Comparison of ENCODE assay signal across 8 cellular contexts in the genomic region with DNA sequence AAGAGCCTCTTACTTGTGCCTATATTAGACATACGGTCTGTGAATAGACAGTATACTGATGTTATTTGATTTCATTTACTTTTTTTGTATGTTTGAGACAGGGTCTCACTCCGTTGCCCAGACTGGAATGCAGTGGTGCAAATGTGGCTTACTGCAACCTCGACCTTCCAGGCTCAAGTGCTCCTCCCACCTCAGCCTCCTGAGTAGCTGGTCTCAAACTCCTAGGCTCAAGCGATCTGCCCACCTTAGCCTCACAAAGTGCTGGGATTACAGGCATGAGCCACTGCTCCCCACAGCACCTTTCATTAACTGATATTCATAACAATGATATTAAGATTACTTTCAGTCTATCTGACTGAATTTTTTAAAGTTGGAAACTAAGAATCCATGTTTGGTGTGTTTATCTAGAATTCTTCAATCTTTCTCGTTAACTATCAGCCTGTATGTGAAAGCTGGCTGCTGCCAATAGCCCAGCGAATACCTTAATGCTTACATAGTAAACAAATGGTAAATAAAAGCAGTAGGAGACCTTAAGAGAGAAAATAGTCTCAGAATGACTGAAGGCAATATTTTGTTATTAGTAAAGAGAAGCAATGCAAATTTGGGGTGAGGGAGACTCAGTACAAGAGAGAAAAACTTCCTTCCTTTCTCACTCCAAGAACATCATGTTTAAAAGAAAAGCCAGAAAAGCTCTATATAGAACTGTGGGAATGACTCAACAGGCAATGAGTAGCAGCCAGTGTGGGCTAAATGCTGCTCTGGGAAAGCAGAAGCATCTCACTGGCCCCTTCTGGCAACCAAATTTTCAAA.
DNase-seq lines count a peak whose midpoint lies in the region; ATAC-seq and TF ChIP-seq lines count a peak whose summit lies in the region.

No MANE protein-coding gene starts in this region.

- peaks cover 11% of the 10 kb centered on the region for H3K79me1 ChIP-seq in trophoblast cell (ENCODE audit: low read length)

- no peak overlapping the region for H2BK5ac ChIP-seq in trophoblast cell (ENCODE audit: low read depth, low read length, poor library complexity)

- H3K27ac Mint-ChIP-seq in activated naive CD4-positive, alpha-beta T cell treated with anti-CD3 and anti-CD28 coated beads, Interleukin-2, amount 50 U/mL, for 24 hours = peak overlapping the region; percentile 94

- H3K9ac ChIP-seq in SK-N-SH (peak overlapping the region; percentile 56; the same call in 1 of the 2 replicates), trophoblast cell (ENCODE audit: low read length) (no peak overlapping the region)

- CTCF ChIA-PET in SK-N-SH (lab: Yijun Ruan, JAX) = interaction anchor here (1.1 to 3.7 kb wide), 3 partner anchors 10 to 111 kb away, joined by 3 to 12 read pairs (median 3); no protein-coding TSS in a partner anchor

- H3K4ac ChIP-seq in trophoblast cell (ENCODE audit: low read depth, low read length) = no peak overlapping the region

- peaks cover 61% of the 10 kb centered on the region for H3K4me1 Mint-ChIP-seq in activated naive CD4-positive, alpha-beta T cell treated with anti-CD3 and anti-CD28 coated beads, Interleukin-2, amount 50 U/mL, for 24 hours

- H3K4me2 ChIP-seq in SK-N-SH = peak overlapping the region; percentile 55
- peak overlapping the region; percentile 23 for H3K4me2 ChIP-seq in trophoblast cell (ENCODE audit: low read length)

- H3K4me3 Mint-ChIP-seq in activated naive CD4-positive, alpha-beta T cell treated with anti-CD3 and anti-CD28 coated beads, Interleukin-2, amount 50 U/mL, for 24 hours = peak overlapping the region; percentile 85

- H4K8ac ChIP-seq in trophoblast cell (ENCODE audit: low read depth, low read length) = peak overlapping the region; percentile 61

- intact Hi-C loops in esophagus squamous epithelium (cut with DNase I) = no loop called here

- H3K4me1 ChIP-seq in SK-N-SH (ENCODE audit: control insufficient read depth in 1 of 2, insufficient read depth in 2 of 2, low read depth in 1 of 2, low read length in 1 of 2) = peaks cover 9 to 14% of the 10 kb centered on the region in 2 experiments; a peak in 3 of 4 replicates
- H3K4me1 ChIP-seq in esophagus squamous epithelium = peaks cover 6 to 42% (median 13%) of the 10 kb centered on the region in 3 donors
- H3K4me1 ChIP-seq in trophoblast cell (ENCODE audit: control insufficient read depth in 1 of 2, insufficient read depth in 2 of 2, low read length in 2 of 2) = peaks cover 0 to 7% of the 10 kb centered on the region in 2 experiments

- DNase-seq in activated naive CD4-positive, alpha-beta T cell treated with Interleukin-2 at 50 U/mL for 16 hours = no peak
- DNase-seq in SK-N-SH (no peak), esophagus squamous epithelium (lab: John Stamatoyannopoulos, UW) (no peak), trophoblast cell (peak in 1 of 2 donors; percentile 44), NCI-H2107 treated with DMSO at 0.1 percent for 48 hours (lab: John Stamatoyannopoulos, UW; ENCODE audit: unreplicated experiment) (no peak), NCI-H2029 treated with DMSO at 0.1 percent for 48 hours (lab: John Stamatoyannopoulos, UW) (no peak)

- H3K79me2 ChIP-seq in SK-N-SH (ENCODE audit: insufficient read depth) = peaks cover 42% of the 10 kb centered on the region
- peaks cover 4% of the 10 kb centered on the region for H3K79me2 ChIP-seq in trophoblast cell (ENCODE audit: control insufficient read depth, insufficient read depth, low read length, poor library complexity)

- no peak for TF ChIP-seq RAD21 in SK-N-SH (IDR thresholded peaks at IDR 0.05; ENCODE audit: low read length)

- H4K12ac ChIP-seq in trophoblast cell (ENCODE audit: low read depth, low read length) = peak overlapping the region; percentile 38

- H3K9me3 ChIP-seq in SK-N-SH = no peaks in the 10 kb centered on the region
- no peaks in the 10 kb centered on the region for H3K9me3 ChIP-seq in esophagus squamous epithelium
- H3K9me3 ChIP-seq in trophoblast cell (ENCODE audit: insufficient read depth, low read depth, low read length) = no peaks in the 10 kb centered on the region

- 26% methylated on average over 6 of the region's 6 CpGs for WGBS in SK-N-SH (ENCODE audit: low lambda C conversion rate)
- WGBS in esophagus squamous epithelium, 2 donors = 44 to 52% methylated on average over 6 of the region's 6 CpGs
- no CpG with 5 or more reads among the region's 6 CpGs for WGBS in trophoblast cell (ENCODE audit: extremely low coverage, insufficient coverage, insufficient read length)

- H2AFZ ChIP-seq in SK-N-SH (ENCODE audit: low read depth) (no peak overlapping the region), trophoblast cell (ENCODE audit: insufficient read depth, low read length, poor library complexity) (no peak overlapping the region)

- H3K27ac ChIP-seq in SK-N-SH (ENCODE audit: low read depth in 2 of 2, low read length in 1 of 2) (peak overlapping the region; percentile 61 to 97; a peak in 3 of 4 replicates), esophagus squamous epithelium (peak overlapping the region in 3 of 4 donors; percentile 17 to 54 (median 54)), trophoblast cell (ENCODE audit: low read depth, low read length) (peak overlapping the region; percentile 81)

- TF ChIP-seq POLR2A in esophagus squamous epithelium (IDR thresholded peaks at IDR 0.05) = no peak

- peak overlapping the region; percentile 29 for H4K91ac ChIP-seq in trophoblast cell (ENCODE audit: low read depth, low read length)

- peaks cover 2% of the 10 kb centered on the region for H3K36me3 Mint-ChIP-seq in activated naive CD4-positive, alpha-beta T cell treated with anti-CD3 and anti-CD28 coated beads, Interleukin-2, amount 50 U/mL, for 24 hours

- H3K27me3 ChIP-seq in SK-N-SH (ENCODE audit: insufficient read depth) = no peaks in the 10 kb centered on the region
- H3K27me3 ChIP-seq in esophagus squamous epithelium = no peaks in the 10 kb centered on the region
- no peaks in the 10 kb centered on the region for H3K27me3 ChIP-seq in trophoblast cell (ENCODE audit: insufficient read depth, low read length)

- no peak overlapping the region for H2BK120ac ChIP-seq in trophoblast cell (ENCODE audit: insufficient read depth, low read length, poor library complexity)

- TF ChIP-seq CTCF in SK-N-SH (IDR thresholded peaks at IDR 0.05) (no peak), esophagus squamous epithelium (IDR thresholded peaks at IDR 0.05) (no peak)

- H3K9me2 ChIP-seq in SK-N-SH = no peaks in the 10 kb centered on the region

- no peaks in the 10 kb centered on the region for H4K20me1 ChIP-seq in SK-N-SH (ENCODE audit: insufficient read depth)

- H2AK5ac ChIP-seq in trophoblast cell (ENCODE audit: low read length) = no peak overlapping the region

- H3K18ac ChIP-seq in trophoblast cell (ENCODE audit: low read length) = no peak overlapping the region

- H3K14ac ChIP-seq in trophoblast cell (ENCODE audit: low read length) = no peak overlapping the region

- H3K4me3 ChIP-seq in SK-N-SH (ENCODE audit: low read depth in 2 of 2, low read length in 1 of 2) (peak overlapping the region in 1 of 2 experiments; percentile 26; a peak in 1 of 4 replicates), esophagus squamous epithelium (peak overlapping the region in 1 of 4 donors; percentile 9), trophoblast cell (ENCODE audit: low read depth, low read length) (no peak overlapping the region)

- no peaks in the 10 kb centered on the region for H3K36me3 ChIP-seq in SK-N-SH (replicated peaks in 1 of 2; ENCODE audit: control insufficient read depth in 1 of 2, insufficient read depth in 2 of 2, low read length in 1 of 2)
- no peaks in the 10 kb centered on the region for H3K36me3 ChIP-seq in esophagus squamous epithelium
- H3K36me3 ChIP-seq in trophoblast cell (ENCODE audit: control insufficient read depth in 1 of 2, insufficient read depth in 2 of 2, low read length in 2 of 2) = peaks cover 0 to 1% of the 10 kb centered on the region in 2 experiments

- H2BK12ac ChIP-seq in trophoblast cell (ENCODE audit: low read length) = no peak overlapping the region

- H3K27me3 Mint-ChIP-seq in activated naive CD4-positive, alpha-beta T cell treated with anti-CD3 and anti-CD28 coated beads, Interleukin-2, amount 50 U/mL, for 24 hours = no peaks in the 10 kb centered on the region

- no peak for TF ChIP-seq EP300 in SK-N-SH (IDR thresholded peaks at IDR 0.05; ENCODE audit: borderline replicate concordance in 1 of 2, low read depth in 1 of 2, low read length in 1 of 2)

- ATAC-seq in HG03139 (IDR thresholded peaks at IDR 0.05; ENCODE audit: unreplicated experiment) = no peak

- POLR2A ChIA-PET in SK-N-SH (lab: Yijun Ruan, JAX) = no interaction called here

- peaks cover 12% of the 10 kb centered on the region for H3F3A ChIP-seq in SK-N-SH (replicated peaks; ENCODE audit: insufficient read depth)

- no peaks in the 10 kb centered on the region for H3K9me3 Mint-ChIP-seq in activated naive CD4-positive, alpha-beta T cell treated with anti-CD3 and anti-CD28 coated beads, Interleukin-2, amount 50 U/mL, for 24 hours

- no peak overlapping the region for H3K23ac ChIP-seq in trophoblast cell (ENCODE audit: low read length)

TF ChIP-seq in SK-N-SH, 30 proteins besides CTCF, POLR2A, EP300 and RAD21:
- TF ChIP-seq MEF2A (IDR thresholded peaks at IDR 0.05; ENCODE audit: borderline replicate concordance, low read depth) = no peak
- TF ChIP-seq FOSL2 (IDR thresholded peaks at IDR 0.05; ENCODE audit: borderline replicate concordance, low read depth) = 0 out of 2 replicates have a peak, but pooled peaks have one; percentile 25
